In the genomic region with DNA sequence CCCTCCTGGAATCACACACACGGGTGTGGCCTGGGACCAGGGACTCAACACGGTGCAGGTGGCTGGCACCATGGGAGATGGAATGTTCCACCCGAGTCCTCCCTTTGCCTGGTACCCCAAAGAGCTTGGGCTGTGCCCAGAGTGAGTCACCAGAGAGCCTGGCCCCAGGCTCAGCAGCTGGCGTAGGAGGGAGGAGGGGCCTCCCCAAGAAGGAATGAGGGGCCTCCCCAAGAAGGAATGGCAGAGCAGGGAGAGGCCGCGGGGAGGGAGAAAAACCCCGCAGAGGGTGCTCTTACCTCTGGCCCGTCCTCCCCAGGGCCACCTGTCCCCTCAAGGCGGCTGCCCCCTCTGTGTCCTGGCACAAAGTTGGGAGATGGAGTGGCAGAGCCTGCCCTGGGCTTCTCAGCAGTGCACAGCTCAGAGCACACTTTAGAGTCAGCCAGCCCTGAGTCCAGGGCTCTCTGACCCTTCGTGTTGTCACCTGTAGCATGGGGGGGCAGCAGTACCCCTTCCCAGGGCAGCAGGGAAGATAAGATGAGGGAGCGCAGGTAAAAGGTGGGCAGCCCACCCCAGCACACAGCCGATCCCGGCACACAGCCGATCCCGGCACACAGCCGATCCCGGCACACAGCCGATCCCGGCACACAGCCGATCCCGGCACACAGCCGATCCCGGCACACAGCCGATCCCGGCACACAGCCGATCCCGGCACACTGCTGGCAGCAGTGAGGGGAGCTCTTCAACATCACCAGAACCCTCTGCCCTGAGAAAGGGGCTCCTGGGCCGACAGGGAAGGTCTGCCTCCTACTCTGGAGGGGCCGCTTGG, we compare ENCODE assay signal across 8 cellular contexts. TPM values are rescaled to one million over a fixed set of nuclear protein-coding genes. Genes with fewer than 3 reads are reported as not detected.
A peak's percentile ranks its signal among the peaks of the same experiment; 100 is the strongest.
DNase-seq lines count a peak whose midpoint lies in the region; ATAC-seq lines count a peak whose summit lies in the region.

No MANE protein-coding gene starts in this region.

- peaks cover 0 to 9% (median 0%) of the 10 kb centered on the region in 3 donors for H3K9me3 Mint-ChIP-seq in T-cell

- ATAC-seq in T-cell (replicated peaks in 1 of 4): no peak
- peak; percentile 4 for ATAC-seq in stimulated activated naive CD8-positive, alpha-beta T cell treated with anti-CD3 and anti-CD28 coated beads, Interleukin-15, Interleukin-2, amounts not matched to agents 100 U/mL and 50 U/mL, for 24 hours
- no peak for ATAC-seq in HG02571 (IDR thresholded peaks at IDR 0.05; ENCODE audit: unreplicated experiment)
- no peak for ATAC-seq in HG02885 (IDR thresholded peaks at IDR 0.05; ENCODE audit: poor library complexity, unreplicated experiment)

- peaks cover 11% of the 10 kb centered on the region for H3K36me3 Mint-ChIP-seq in T-cell

- H3K4me1 Mint-ChIP-seq in T-cell: peaks cover 42 to 55% (median 48%) of the 10 kb centered on the region in 3 donors

- CTCF ChIA-PET in T-cell (lab: Charles Lee): interaction anchor here (1.2 to 1.4 kb wide), 3 partner anchors 31 to 33 kb away, joined by 3 to 7 read pairs (median 5); a partner anchor contains a TSS

- POLR2A ChIA-PET in T-cell (lab: Charles Lee): interaction anchor here in 1 of 2 donors (0.6 to 1.0 kb wide), 3 partner anchors 32 to 34 kb away, joined by 3 to 5 read pairs (median 4); no protein-coding TSS in a partner anchor

- peak overlapping the region; percentile 87 to 95 (median 92) for H3K4me3 Mint-ChIP-seq in T-cell

- H3K27ac Mint-ChIP-seq in T-cell: peak overlapping the region; percentile 95 to 98

- DNase-seq in NCI-H510A treated with DMSO at 0.1 percent for 48 hours (lab: John Stamatoyannopoulos, UW) (peak; percentile 54), NCI-H510A (lab: John Stamatoyannopoulos, UW) (no peak), T-cell (no peak), foreskin melanocyte (peak; percentile 41), NCI-H1105 treated with DMSO at 0.1 percent for 48 hours (lab: John Stamatoyannopoulos, UW) (no peak)
- DNase-seq in stimulated activated naive CD8-positive, alpha-beta T cell treated with anti-CD3 and anti-CD28 coated beads, Interleukin-15, Interleukin-2, amounts not matched to agents 100 U/mL and 50 U/mL, for 24 hours: peak; percentile 53

- no peaks in the 10 kb centered on the region for H3K27me3 Mint-ChIP-seq in T-cell

RNA-seq across cellular contexts. Expression of a gene that starts 20.2 kb away (rescaled TPM):
- total RNA-seq in T-cell: 100 to 1,000 TPM; 181 to 270 (median 252) TPM

RNA-seq across cellular contexts. Expression of a gene that starts 33.3 kb away (rescaled TPM):
- total RNA-seq in T-cell: 10 to 100 TPM in 1 of 5 donors, 1 to 10 TPM in 4; 9.0 to 10.5 (median 9.8) TPM

Comparison
In these comparisons a context has a peak if more than half of its experiments do, and no peak if none do; other contexts are left out.
1. DNase-seq: peak in NCI-H510A treated with DMSO at 0.1 percent for 48 hours (single experiment), foreskin melanocyte (single experiment) and stimulated activated naive CD8-positive, alpha-beta T cell treated with anti-CD3 and anti-CD28 coated beads, Interleukin-15, Interleukin-2, amounts not matched to agents 100 U/mL and 50 U/mL, for 24 hours (single experiment); none in NCI-H510A (single experiment), T-cell (0 of 34) and NCI-H1105 treated with DMSO at 0.1 percent for 48 hours (single experiment).